Comparison of ENCODE assay signal across 27 cellular contexts in genomic region chr9:134782921-134783698, GRCh38.
DNase-seq lines count a peak whose midpoint lies in the region; ATAC-seq and TF ChIP-seq lines count a peak whose summit lies in the region.
"Had no signal": no experiment of that assay in that cellular context is flagged by ENCODE, and none has a peak within 500 bp of the region (broad histone marks: within the 10 kb centered on the region; RNA-seq: fewer than 3 reads in every experiment).

No MANE protein-coding gene starts in this region.

- peaks cover 43% of the 10 kb centered on the region for H3K4me1 ChIP-seq in OCI-LY3 (ENCODE audit: low read length)

- no peaks in the 10 kb centered on the region for H3K36me3 ChIP-seq in OCI-LY3 (replicated peaks; ENCODE audit: low read depth, low read length)
- H3K36me3 ChIP-seq: upper lobe of right lung had no signal

- ATAC-seq in sciatic nerve (peak; percentile 27), HG02885 (IDR thresholded peaks at IDR 0.05; ENCODE audit: poor library complexity, unreplicated experiment) (no peak), GM21381 (IDR thresholded peaks at IDR 0.05; ENCODE audit: unreplicated experiment) (no peak)
- ATAC-seq: activated CD8-positive, alpha-beta memory T cell treated with anti-CD3 and anti-CD28 coated beads, Interleukin-2, amount 10 ng/mL, durations not matched to agents 7 days and 5 days; activated T-cell treated with anti-CD3 and anti-CD28 coated beads, Interleukin-2, amount 50 U/mL, for 72 hours; HepG2; natural killer cell treated with Interleukin-12 subunit alpha and Interleukin-12 subunit beta and Interleukin-15 and Interleukin-18, amount 100 ng/mL, for 72 hours had no signal

- H3K9ac ChIP-seq in OCI-LY3 (ENCODE audit: low read length): peak overlapping the region; percentile 64

- peak; percentile 89 for DNase-seq in DMS 273 (lab: John Stamatoyannopoulos, UW; ENCODE audit: unreplicated experiment)
- DNase-seq in NCI-H1694 (lab: John Stamatoyannopoulos, UW): peak; percentile 27
- DNase-seq in sciatic nerve (ENCODE audit: low spot score): no peak
- DNase-seq in NCI-H187 (lab: John Stamatoyannopoulos, UW): no peak
- DNase-seq in SKM-1 treated with dmso at 0.1 percent for 144 hours (lab: John Stamatoyannopoulos, UW; ENCODE audit: unreplicated experiment): no peak
- DNase-seq: activated CD4-positive, alpha-beta T cell treated with anti-CD3 and anti-CD28 coated beads, Interleukin-2, amount 50 U/mL, for 1 hour; activated CD8-positive, alpha-beta memory T cell treated with anti-CD3 and anti-CD28 coated beads, Interleukin-2, amount 10 ng/mL, durations not matched to agents 7 days and 5 days; activated naive CD4-positive, alpha-beta T cell; activated T-cell treated with anti-CD3 and anti-CD28 coated beads, Interleukin-2, amount 50 U/mL, for 72 hours; Caco-2; Karpas-422; midbrain; NCI-H1436 treated with DMSO at 0.1 percent for 48 hours; PC-9; retina; SIG-M5; spleen; substantia nigra; SW 1271; T1000; upper lobe of right lung had no signal

- no peak for TF ChIP-seq CTCF in OCI-LY3 (IDR thresholded peaks at IDR 0.05; ENCODE audit: low read depth, low read length)

- H4K20me1 ChIP-seq in OCI-LY3 (ENCODE audit: insufficient read depth, low read length): no peaks in the 10 kb centered on the region

- no peaks in the 10 kb centered on the region for H3K79me2 ChIP-seq in OCI-LY3 (ENCODE audit: low read length)

- H3K9me3 ChIP-seq in OCI-LY3 (ENCODE audit: insufficient read depth, low read length): no peaks in the 10 kb centered on the region
- H3K9me3 ChIP-seq: Caco-2, spleen, upper lobe of right lung had no signal

- peak overlapping the region; percentile 79 for H3K27ac ChIP-seq in OCI-LY3 (ENCODE audit: low read length)
- H3K27ac ChIP-seq: C4-2B, PC-9, upper lobe of right lung had no signal

- H2AFZ ChIP-seq in OCI-LY3 (ENCODE audit: low read depth, low read length): peak overlapping the region; percentile 49; the same call in 1 of the 2 replicates
- H2AFZ ChIP-seq: PC-9 had no signal

- peak overlapping the region; percentile 74 for H3K4me3 ChIP-seq in OCI-LY3 (ENCODE audit: low read length)
- H3K4me3 ChIP-seq: PC-9, spleen, upper lobe of right lung had no signal

- intact Hi-C loops in sciatic nerve (cut with DNase I): no loop called here

- peaks cover 36% of the 10 kb centered on the region for H3K27me3 ChIP-seq in OCI-LY3 (ENCODE audit: low read depth, low read length)
- H3K27me3 ChIP-seq: upper lobe of right lung had no signal

- peak overlapping the region; percentile 96 for H3K4me2 ChIP-seq in OCI-LY3 (ENCODE audit: low read length)
- H3K4me2 ChIP-seq: PC-9 had no signal

Comparison
In these comparisons a context has a peak if more than half of its experiments do, and no peak if none do; other contexts are left out.
1. DNase-seq: peak in DMS 273 (single experiment) and NCI-H1694 (single experiment); none in sciatic nerve (single experiment), NCI-H187 (0 of 2) and SKM-1 treated with dmso at 0.1 percent for 144 hours (single experiment).